ENCODE assay signal across 22 cellular contexts in genomic region chr1:235739631-235740030, GRCh38.
"Had no signal": no experiment of that assay in that cellular context is flagged by ENCODE, and none has a peak within 500 bp of the region (broad histone marks: within the 10 kb centered on the region; RNA-seq: fewer than 3 reads in every experiment).

No MANE protein-coding gene starts in this region.

- H3K36me3 ChIP-seq: breast epithelium, ovary had no signal

- H3K4me3 ChIP-seq: breast epithelium, lower lobe of right lung, ovary, thoracic aorta had no signal

- H3K4me1 ChIP-seq: breast epithelium, lower lobe of right lung had no signal

- H3K27me3 ChIP-seq: breast epithelium, ovary had no signal

- DNase-seq: activated CD4-positive, alpha-beta T cell treated with anti-CD3 and anti-CD28 coated beads, Interleukin-2, amount 50 U/mL, for 4 hours; activated CD4-positive, CD25-positive, alpha-beta regulatory T cell treated with anti-CD3 and anti-CD28 coated beads, Interleukin-2, amount 50 U/mL, for 72 hours; activated naive CD4-positive, alpha-beta T cell; activated naive CD8-positive, alpha-beta T cell treated with anti-CD3 and anti-CD28 coated beads, Interleukin-2, amount 10 ng/mL, durations not matched to agents 7 days and 5 days; activated T-cell treated with anti-CD3 and anti-CD28 coated beads for 4 hours; anterior cingulate cortex; foreskin melanocyte; head of caudate nucleus; left cardiac atrium; lower lobe of right lung; midbrain; ovary; SK-N-SH; small intestine; stimulated activated CD4-positive, alpha-beta T cell treated with anti-CD3 and anti-CD28 coated beads, Interleukin-4, amount 100 ng/mL, for 4 hours; stimulated activated CD8-positive, alpha-beta memory T cell treated with anti-CD3 and anti-CD28 coated beads, Interleukin-4, amount 100 ng/mL, for 48 hours; stimulated activated naive CD8-positive, alpha-beta T cell treated with anti-CD3 and anti-CD28 coated beads, Interleukin-15, amount 100 ng/mL, for 72 hours; T-helper 1 cell; T1000 had no signal

- H3K9me3 ChIP-seq: breast epithelium, lower lobe of right lung, ovary, SK-N-SH, thoracic aorta had no signal

- ATAC-seq: esophagus mucosa; left cardiac atrium; lower lobe of right lung; stimulated activated naive CD8-positive, alpha-beta T cell treated with anti-CD3 and anti-CD28 coated beads, Interleukin-15, amount 100 ng/mL, for 72 hours had no signal

- H3K27ac ChIP-seq: breast epithelium, lower lobe of right lung, ovary, thoracic aorta had no signal
